ENCODE assay signal across 8 cellular contexts in genomic region chr22:35257321-35258143, GRCh38. TPM values are rescaled to one million over a fixed set of nuclear protein-coding genes. Genes with fewer than 3 reads are reported as not detected.
A peak's percentile ranks its signal among the peaks of the same experiment; 100 is the strongest.
DNase-seq lines count a peak whose midpoint lies in the region; ATAC-seq and TF ChIP-seq lines count a peak whose summit lies in the region.

TSS of gene HMGXB4 (plus strand) at chr22:35257493. CDS start at chr22:35262391, 4,898 bp downstream.

- peak within 1 kb of the TSS; percentile 77 to 83 for H3K4me3 ChIP-seq in left lung

- H3K27ac ChIP-seq in C4-2B (peak within 1 kb of the TSS; percentile 95), left lung (peak within 1 kb of the TSS; percentile 85 to 94)

- TF ChIP-seq CTCF in C4-2B (conservative IDR thresholded peaks at IDR 0.05) (no peak), left lung (IDR thresholded peaks at IDR 0.05) (no peak)

- peak; percentile 83 for ATAC-seq in HG03457 (IDR thresholded peaks at IDR 0.05; ENCODE audit: unreplicated experiment)
- peak; percentile 98 for ATAC-seq in left lung

- no peaks in the 10 kb centered on the region for H3K9me3 ChIP-seq in left lung

- intact Hi-C loops in left lung (cut with DNase I): no loop called here

- DNase-seq in GM19240 (ENCODE audit: insufficient read length, low spot score) (peak; percentile 87), NCI-H748 (lab: John Stamatoyannopoulos, UW; ENCODE audit: unreplicated experiment) (peak; percentile 85), dermis microvascular lymphatic vessel endothelial cell (ENCODE audit: low read depth in 2 of 2) (peak; percentile 82 to 92), left lung (peak; percentile 91 to 98)
- peak; percentile 81 to 84 for DNase-seq in activated CD4-positive, alpha-beta T cell treated with anti-CD3 and anti-CD28 coated beads, Interleukin-2, amount 50 U/mL, for 4 hours
- peak; percentile 82 for DNase-seq in stimulated activated CD4-positive, alpha-beta T cell treated with anti-CD3 and anti-CD28 coated beads, Interleukin-2, amount 100 ng/mL, for 4 hours (ENCODE audit: low read depth)

- peaks cover 4 to 19% of the 10 kb centered on the region in 2 donors for H3K4me1 ChIP-seq in left lung

- H3K36me3 ChIP-seq in left lung: peaks cover 0 to 7% of the 10 kb centered on the region in 2 donors

- no peaks in the 10 kb centered on the region for H3K27me3 ChIP-seq in left lung

RNA-seq across cellular contexts. Expression of gene HMGXB4, which starts in this region (rescaled TPM):
- total RNA-seq in dermis microvascular lymphatic vessel endothelial cell: 9.6 and 10.9 TPM in 2 replicates
- total RNA-seq in left lung: 10 to 100 TPM; 19.2 to 19.8 TPM

Comparison
In these comparisons a context has a peak if more than half of its experiments do, and no peak if none do; other contexts are left out.
1. Peak in every context shown above with its lines: DNase-seq, ATAC-seq, H3K4me3 ChIP-seq and H3K27ac ChIP-seq.